In the genomic region with DNA sequence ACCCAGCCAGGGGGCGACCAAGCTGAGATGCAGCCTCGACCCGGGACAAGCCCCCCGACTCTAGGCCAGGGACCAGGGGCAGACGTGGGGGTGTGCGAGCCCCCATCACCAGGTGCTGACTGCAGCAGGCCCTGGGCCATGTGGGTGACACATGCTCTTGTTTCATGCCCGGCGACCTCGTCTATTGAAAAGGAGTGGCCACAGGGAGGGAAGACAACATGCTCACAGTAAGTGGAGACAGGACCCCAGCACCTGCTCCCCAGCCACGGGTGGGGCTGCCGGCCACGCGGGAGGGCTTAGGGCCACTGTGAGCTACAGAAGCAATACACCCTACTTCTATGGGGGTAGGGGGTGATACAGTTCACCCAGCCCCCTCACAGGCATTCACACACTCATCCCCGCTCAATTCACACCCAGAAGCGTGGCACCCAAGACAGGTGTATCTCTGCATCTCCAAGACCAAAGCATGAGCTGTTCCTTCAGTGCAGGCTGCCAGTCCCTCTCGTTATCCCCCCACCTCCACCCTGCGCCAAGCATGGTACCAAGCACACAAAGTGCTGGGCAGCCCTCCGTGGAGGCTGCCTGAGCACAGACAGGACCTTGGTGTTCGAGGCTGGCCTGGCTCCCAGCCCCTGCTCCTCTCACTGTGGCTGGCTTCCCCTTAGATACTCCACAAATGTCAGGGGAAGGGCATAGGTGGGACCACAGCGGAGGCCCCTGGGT, we compare ENCODE assay signal across 18 cellular contexts. TPM values are rescaled to one million over a fixed set of nuclear protein-coding genes. Genes with fewer than 3 reads are reported as not detected.
DNase-seq lines count a peak whose midpoint lies in the region; ATAC-seq and TF ChIP-seq lines count a peak whose summit lies in the region.
"Had no signal": no experiment of that assay in that cellular context is flagged by ENCODE, and none has a peak within 500 bp of the region (broad histone marks: within the 10 kb centered on the region; RNA-seq: fewer than 3 reads in every experiment).

No MANE protein-coding gene starts in this region.

- peaks cover 7% of the 10 kb centered on the region for H4K20me1 ChIP-seq in hepatocyte (ENCODE audit: insufficient read depth, poor library complexity, severe bottlenecking)

- no peaks in the 10 kb centered on the region for H3K79me2 ChIP-seq in hepatocyte

- no peak overlapping the region for H3K4me2 ChIP-seq in hepatocyte

- no peak for TF ChIP-seq EP300 in suprapubic skin (IDR thresholded peaks at IDR 0.05)

- H3K36me3 Mint-ChIP-seq in CD4-positive, CD25-positive, alpha-beta regulatory T cell: peaks cover 6% of the 10 kb centered on the region
- no peaks in the 10 kb centered on the region for H3K36me3 Mint-ChIP-seq in natural killer cell treated with Interleukin-12 subunit alpha and Interleukin-12 subunit beta and Interleukin-15 and Interleukin-18, amount 100 ng/mL, for 72 hours

- in situ Hi-C loops in G401 (cut with HindIII; ENCODE audit: low sequenced_read_pairs): no loop called here

- H2AFZ ChIP-seq in hepatocyte: no peak overlapping the region

- no peak for ATAC-seq in CD4-positive, CD25-positive, alpha-beta regulatory T cell (ENCODE audit: low read depth in 2 of 2)
- no peak for ATAC-seq in natural killer cell treated with Interleukin-12 subunit alpha and Interleukin-12 subunit beta and Interleukin-15 and Interleukin-18, amount 100 ng/mL, for 72 hours
- ATAC-seq: activated CD4-positive, alpha-beta T cell treated with anti-CD3 and anti-CD28 coated beads for 36 hours; activated T-cell treated with anti-CD3 and anti-CD28 coated beads, Interleukin-2, amount 50 U/mL, for 72 hours; HCT116; naive thymus-derived CD4-positive, alpha-beta T cell had no signal

- peaks cover 72% of the 10 kb centered on the region for H3K36me3 ChIP-seq in CD4-positive, CD25-positive, alpha-beta regulatory T cell (ENCODE audit: control insufficient read depth, insufficient read depth, low read length)
- no peaks in the 10 kb centered on the region; the same call in 1 of the 2 replicates for H3K36me3 ChIP-seq in SK-N-MC (ENCODE audit: insufficient read depth, low read length)
- H3K36me3 ChIP-seq in hepatocyte (replicated peaks; ENCODE audit: insufficient read depth, low read depth): no peaks in the 10 kb centered on the region
- H3K36me3 ChIP-seq in suprapubic skin: peaks cover 58% of the 10 kb centered on the region

- WGBS in hepatocyte (ENCODE audit: low lambda C conversion rate, missing lambda C conversion rate): 80% methylated on average over 19 of the region's 20 CpGs
- 67% methylated on average over 20 of the region's 20 CpGs for WGBS in suprapubic skin

- peak overlapping the region in 2 of 3 donors; percentile 26 to 31 for H3K27ac Mint-ChIP-seq in CD4-positive, CD25-positive, alpha-beta regulatory T cell
- H3K27ac Mint-ChIP-seq in natural killer cell treated with Interleukin-12 subunit alpha and Interleukin-12 subunit beta and Interleukin-15 and Interleukin-18, amount 100 ng/mL, for 72 hours: no peak overlapping the region
- H3K27ac Mint-ChIP-seq: activated CD4-positive, alpha-beta T cell treated with anti-CD3 and anti-CD28 coated beads for 36 hours; activated T-cell treated with anti-CD3 and anti-CD28 coated beads, Interleukin-2, amount 50 U/mL, for 72 hours had no signal

- DNase-seq in CD4-positive, CD25-positive, alpha-beta regulatory T cell: no peak
- DNase-seq in SK-N-MC (ENCODE audit: low read depth, low spot score): no peak
- DNase-seq in hepatocyte (ENCODE audit: low spot score): no peak
- DNase-seq in suprapubic skin (ENCODE audit: low spot score in 2 of 2): peak in 1 of 2 donors; percentile 60
- DNase-seq in G401 (ENCODE audit: low spot score): no peak
- no peak for DNase-seq in erythroblast (lab: John Stamatoyannopoulos, UW)
- DNase-seq in natural killer cell treated with Interleukin-12 subunit alpha and Interleukin-12 subunit beta and Interleukin-15 and Interleukin-18, amount 100 ng/mL, for 72 hours (ENCODE audit: low spot score): no peak
- DNase-seq: activated CD4-positive, alpha-beta T cell treated with anti-CD3 and anti-CD28 coated beads for 36 hours; activated T-cell treated with anti-CD3 and anti-CD28 coated beads, Interleukin-2, amount 50 U/mL, for 72 hours; NCI-H1694 treated with DMSO at 0.1 percent for 48 hours; NCI-H526 treated with DMSO at 0.1 percent for 48 hours; stimulated activated CD4-positive, alpha-beta T cell treated with anti-CD3 and anti-CD28 coated beads, Interleukin-4, amount 100 ng/mL, for 1 hour; T-helper 2 cell had no signal

- H3K9ac ChIP-seq in SK-N-MC (ENCODE audit: insufficient read length): no peak overlapping the region

- no peak overlapping the region for H3K4me3 Mint-ChIP-seq in CD4-positive, CD25-positive, alpha-beta regulatory T cell
- no peak overlapping the region for H3K4me3 Mint-ChIP-seq in natural killer cell treated with Interleukin-12 subunit alpha and Interleukin-12 subunit beta and Interleukin-15 and Interleukin-18, amount 100 ng/mL, for 72 hours
- H3K4me3 Mint-ChIP-seq: activated CD4-positive, alpha-beta T cell treated with anti-CD3 and anti-CD28 coated beads for 36 hours; activated T-cell treated with anti-CD3 and anti-CD28 coated beads, Interleukin-2, amount 50 U/mL, for 72 hours; CD14-positive monocyte had no signal

- peaks cover under 1% of the 10 kb centered on the region for H3K4me1 ChIP-seq in CD4-positive, CD25-positive, alpha-beta regulatory T cell (ENCODE audit: control insufficient read depth, insufficient read depth, low read length, poor library complexity, severe bottlenecking)
- H3K4me1 ChIP-seq in hepatocyte (ENCODE audit: insufficient read depth): peaks cover 47% of the 10 kb centered on the region
- peaks cover 70% of the 10 kb centered on the region for H3K4me1 ChIP-seq in suprapubic skin

- peaks cover 0 to 2% (median 0%) of the 10 kb centered on the region in 4 donors for H3K4me1 Mint-ChIP-seq in CD4-positive, CD25-positive, alpha-beta regulatory T cell
- H3K4me1 Mint-ChIP-seq in natural killer cell treated with Interleukin-12 subunit alpha and Interleukin-12 subunit beta and Interleukin-15 and Interleukin-18, amount 100 ng/mL, for 72 hours (ENCODE audit: low read depth in 2 of 2): peaks cover 0 to 11% of the 10 kb centered on the region in 2 donors
- H3K4me1 Mint-ChIP-seq: activated CD4-positive, alpha-beta T cell treated with anti-CD3 and anti-CD28 coated beads for 36 hours; CD14-positive monocyte had no signal

- H3K27ac ChIP-seq in CD4-positive, CD25-positive, alpha-beta regulatory T cell (ENCODE audit: insufficient read depth, low read length, poor library complexity, severe bottlenecking): no peak overlapping the region
- H3K27ac ChIP-seq in SK-N-MC: peak overlapping the region; percentile 73
- H3K27ac ChIP-seq in hepatocyte: peak overlapping the region; percentile 86
- peak overlapping the region; percentile 59 for H3K27ac ChIP-seq in suprapubic skin
- H3K27ac ChIP-seq: epithelial cell of prostate, HL-60 had no signal

- TF ChIP-seq POLR2A in suprapubic skin (IDR thresholded peaks at IDR 0.05) (peak in 1 of 2 donors; percentile 32), erythroblast (IDR thresholded peaks at IDR 0.05; ENCODE audit: low read length) (no peak)

- TF ChIP-seq CTCF in hepatocyte (IDR thresholded peaks at IDR 0.05; ENCODE audit: poor library complexity): no peak
- no peak for TF ChIP-seq CTCF in suprapubic skin (IDR thresholded peaks at IDR 0.05)

- no peaks in the 10 kb centered on the region for H3K27me3 ChIP-seq in CD4-positive, CD25-positive, alpha-beta regulatory T cell (ENCODE audit: control insufficient read depth, insufficient read depth, low read length)
- H3K27me3 ChIP-seq in hepatocyte (no peaks in the 10 kb centered on the region), suprapubic skin (no peaks in the 10 kb centered on the region)

- H3K27me3 Mint-ChIP-seq in CD4-positive, CD25-positive, alpha-beta regulatory T cell: no peaks in the 10 kb centered on the region
- H3K27me3 Mint-ChIP-seq in natural killer cell treated with Interleukin-12 subunit alpha and Interleukin-12 subunit beta and Interleukin-15 and Interleukin-18, amount 100 ng/mL, for 72 hours: no peaks in the 10 kb centered on the region
- H3K27me3 Mint-ChIP-seq: activated CD4-positive, alpha-beta T cell treated with anti-CD3 and anti-CD28 coated beads for 36 hours; naive thymus-derived CD4-positive, alpha-beta T cell had no signal

- H3K4me3 ChIP-seq in CD4-positive, CD25-positive, alpha-beta regulatory T cell (ENCODE audit: low read depth, low read length): no peak overlapping the region
- peak overlapping the region; percentile 18; the same call in 1 of the 2 replicates for H3K4me3 ChIP-seq in SK-N-MC
- no peak overlapping the region for H3K4me3 ChIP-seq in hepatocyte
- no peak overlapping the region for H3K4me3 ChIP-seq in suprapubic skin

- H3K9me3 ChIP-seq in CD4-positive, CD25-positive, alpha-beta regulatory T cell (ENCODE audit: control insufficient read depth in 2 of 2, low read length in 2 of 2): no peaks in the 10 kb centered on the region
- H3K9me3 ChIP-seq in SK-N-MC (ENCODE audit: low read depth, low read length) (no peaks in the 10 kb centered on the region), hepatocyte (ENCODE audit: low read depth) (no peaks in the 10 kb centered on the region), suprapubic skin (no peaks in the 10 kb centered on the region)

- H3K9me3 Mint-ChIP-seq in CD4-positive, CD25-positive, alpha-beta regulatory T cell: peaks cover 0 to 3% (median 0%) of the 10 kb centered on the region in 7 donors
- H3K9me3 Mint-ChIP-seq in natural killer cell treated with Interleukin-12 subunit alpha and Interleukin-12 subunit beta and Interleukin-15 and Interleukin-18, amount 100 ng/mL, for 72 hours: no peaks in the 10 kb centered on the region
- H3K9me3 Mint-ChIP-seq: activated T-cell treated with anti-CD3 and anti-CD28 coated beads, Interleukin-2, amount 50 U/mL, for 72 hours; CD14-positive monocyte; naive thymus-derived CD4-positive, alpha-beta T cell had no signal

- no peaks in the 10 kb centered on the region for H3K9me2 ChIP-seq in hepatocyte (replicated peaks; ENCODE audit: insufficient read depth)

RNA-seq across cellular contexts. Expression of a gene that starts 13.6 kb away (rescaled TPM):
- total RNA-seq in CD4-positive, CD25-positive, alpha-beta regulatory T cell: 0.57 TPM
- under 1 TPM in 1 of 4 donors, not detected in 3; 0.14 TPM for polyA plus RNA-seq in CD4-positive, CD25-positive, alpha-beta regulatory T cell
- total RNA-seq in hepatocyte (10.0 and 12.1 TPM in 2 replicates), suprapubic skin (10 to 100 TPM; 10.8 to 23.3 (median 22.3) TPM)
- 55.9 and 64.2 TPM in 2 replicates for polyA plus RNA-seq in hepatocyte
- 9.9 and 14.4 TPM in 2 replicates for total RNA-seq in G401 (2014; rRNA removed; shearing (Covaris generic))
- total RNA-seq in natural killer cell treated with Interleukin-12 subunit alpha and Interleukin-12 subunit beta and Interleukin-15 and Interleukin-18, amount 100 ng/mL, for 72 hours: under 1 TPM in 1 of 2 donors, not detected in 1; 0.33 TPM
- total RNA-seq: activated CD4-positive, alpha-beta T cell treated with anti-CD3 and anti-CD28 coated beads for 36 hours; activated T-cell treated with anti-CD3 and anti-CD28 coated beads, Interleukin-2, amount 50 U/mL, for 72 hours had no signal
- polyA plus RNA-seq: CD14-positive monocyte had no signal

RNA-seq across cellular contexts. Expression of a gene that starts 31.2 kb away (rescaled TPM):
- total RNA-seq in CD4-positive, CD25-positive, alpha-beta regulatory T cell: 718 TPM
- polyA plus RNA-seq in CD4-positive, CD25-positive, alpha-beta regulatory T cell: 10 to 100 TPM; 52.5 to 69.3 (median 59.4) TPM
- total RNA-seq in hepatocyte: 13.9 and 18.2 TPM in 2 replicates
- polyA plus RNA-seq in hepatocyte: 33.3 and 34.4 TPM in 2 replicates
- 10 to 100 TPM; 18.8 to 29.6 (median 25.7) TPM for total RNA-seq in suprapubic skin
- 34.2 and 39.5 TPM in 2 replicates for total RNA-seq in G401 (2014; rRNA removed; shearing (Covaris generic))
- 100 to 1,000 TPM; 140 to 166 TPM for total RNA-seq in natural killer cell treated with Interleukin-12 subunit alpha and Interleukin-12 subunit beta and Interleukin-15 and Interleukin-18, amount 100 ng/mL, for 72 hours

RNA-seq across cellular contexts. Expression of a gene that starts 34.1 kb away (rescaled TPM):
- total RNA-seq in CD4-positive, CD25-positive, alpha-beta regulatory T cell: 39.6 TPM
- polyA plus RNA-seq in CD4-positive, CD25-positive, alpha-beta regulatory T cell: 10 to 100 TPM; 26.2 to 44.9 (median 40.1) TPM
- total RNA-seq in hepatocyte (33.0 and 35.0 TPM in 2 replicates), suprapubic skin (10 to 100 TPM; 23.8 to 54.7 (median 46.1) TPM)
- 57.7 and 70.4 TPM in 2 replicates for polyA plus RNA-seq in hepatocyte
- 68.3 and 83.9 TPM in 2 replicates for total RNA-seq in G401 (2014; rRNA removed; shearing (Covaris generic))
- 100 to 1,000 TPM in 1 of 2 donors, 10 to 100 TPM in 1; 59.0 to 114 TPM for total RNA-seq in natural killer cell treated with Interleukin-12 subunit alpha and Interleukin-12 subunit beta and Interleukin-15 and Interleukin-18, amount 100 ng/mL, for 72 hours

RNA-seq across cellular contexts. Expression of a gene that starts 40.4 kb away (rescaled TPM):
- 27.0 TPM for total RNA-seq in CD4-positive, CD25-positive, alpha-beta regulatory T cell
- 10 to 100 TPM; 27.5 to 49.7 (median 41.8) TPM for polyA plus RNA-seq in CD4-positive, CD25-positive, alpha-beta regulatory T cell
- total RNA-seq in hepatocyte (55.3 and 59.2 TPM in 2 replicates), suprapubic skin (10 to 100 TPM; 41.1 to 70.9 (median 48.7) TPM)
- 51.2 and 58.8 TPM in 2 replicates for polyA plus RNA-seq in hepatocyte
- 79.4 and 89.7 TPM in 2 replicates for total RNA-seq in G401 (2014; rRNA removed; shearing (Covaris generic))
- 10 to 100 TPM; 55.0 to 99.8 TPM for total RNA-seq in natural killer cell treated with Interleukin-12 subunit alpha and Interleukin-12 subunit beta and Interleukin-15 and Interleukin-18, amount 100 ng/mL, for 72 hours

Comparison
In these comparisons a context has a peak if more than half of its experiments do, and no peak if none do; other contexts are left out.
1. H3K27ac Mint-ChIP-seq: peak in CD4-positive, CD25-positive, alpha-beta regulatory T cell (2 of 3); none in natural killer cell treated with Interleukin-12 subunit alpha and Interleukin-12 subunit beta and Interleukin-15 and Interleukin-18, amount 100 ng/mL, for 72 hours (0 of 2).